ENCODE assay signal across 8 cellular contexts in genomic region chr2:241102239-241102803, GRCh38. TPM values are rescaled to one million over a fixed set of nuclear protein-coding genes. Genes with fewer than 3 reads are reported as not detected.
DNase-seq lines count a peak whose midpoint lies in the region; ATAC-seq, FAIRE-seq and TF ChIP-seq lines count a peak whose summit lies in the region.

Gene MTERF4 (minus strand): TSS chr2:241102287. CDS start chr2:241102273, 14 bp downstream.

- peak; percentile 97 for FAIRE-seq in GM12891 (lab: Jason Lieb, UNC)

- peak within 1 kb of the TSS; percentile 93 for H3K4me3 Mint-ChIP-seq in T-helper 1 cell treated with Interleukin-12 subunit alpha and Interleukin-12 subunit beta and Interleukin-4 antibody, amounts not matched to agents 30 μg/mL and 1 μg/mL, for 36 hours
- H3K4me3 Mint-ChIP-seq in progenitor cell of endocrine pancreas (ENCODE audit: low read depth), result peak within 1 kb of the TSS; percentile 87

- H3K36me3 ChIP-seq in upper lobe of right lung, result peaks cover 26% of the 10 kb centered on the region

- peak; percentile 94 for ATAC-seq in HG02678 (IDR thresholded peaks at IDR 0.05; ENCODE audit: unreplicated experiment)
- ATAC-seq in left cardiac atrium, result peak; percentile 99 to 100
- ATAC-seq in upper lobe of right lung, result peak; percentile 99

- peak within 1 kb of the TSS; percentile 88 for H3K4me3 ChIP-seq in upper lobe of right lung

- no peaks in the 10 kb centered on the region for H3K9me3 ChIP-seq in upper lobe of right lung

- H3K27me3 ChIP-seq in upper lobe of right lung, result no peaks in the 10 kb centered on the region

- H3K27ac Mint-ChIP-seq in T-helper 1 cell treated with Interleukin-12 subunit alpha and Interleukin-12 subunit beta and Interleukin-4 antibody, amounts not matched to agents 30 μg/mL and 1 μg/mL, for 36 hours, result peak within 1 kb of the TSS; percentile 97
- H3K27ac Mint-ChIP-seq in progenitor cell of endocrine pancreas, result peak within 1 kb of the TSS; percentile 99

- peaks cover 31% of the 10 kb centered on the region for H3K4me1 ChIP-seq in upper lobe of right lung

- intact Hi-C loops in left cardiac atrium (cut with DNase I) (loop anchor here in 1 of 2 donors (5.0 kb wide), 2 partner anchors 50 to 115 kb away; partner anchors contain the start of gene PPP1R7), upper lobe of right lung (cut with DNase I) (no loop called here)

- no peaks in the 10 kb centered on the region for H3K9me3 Mint-ChIP-seq in T-helper 1 cell treated with Interleukin-12 subunit alpha and Interleukin-12 subunit beta and Interleukin-4 antibody, amounts not matched to agents 30 μg/mL and 1 μg/mL, for 36 hours
- no peaks in the 10 kb centered on the region for H3K9me3 Mint-ChIP-seq in progenitor cell of endocrine pancreas (ENCODE audit: low read depth)

- DNase-seq in GM12891 (ENCODE audit: insufficient read length, low spot score) (peak; percentile 84), NCI-H1417 (lab: John Stamatoyannopoulos, UW) (peak; percentile 75 to 90 (median 79)), amniotic stem cell (lab: John Stamatoyannopoulos, UW) (peak; percentile 69), left cardiac atrium (peak; percentile 89), progenitor cell of endocrine pancreas (ENCODE audit: low spot score, unreplicated experiment) (peak; percentile 85), upper lobe of right lung (peak; percentile 95)

- peak within 1 kb of the TSS; percentile 96 for H3K27ac ChIP-seq in upper lobe of right lung

- peaks cover 34% of the 10 kb centered on the region for H3K4me1 Mint-ChIP-seq in T-helper 1 cell treated with Interleukin-12 subunit alpha and Interleukin-12 subunit beta and Interleukin-4 antibody, amounts not matched to agents 30 μg/mL and 1 μg/mL, for 36 hours (ENCODE audit: low read depth)
- H3K4me1 Mint-ChIP-seq in progenitor cell of endocrine pancreas (ENCODE audit: low read depth), result peaks cover 7% of the 10 kb centered on the region

- H3K27me3 Mint-ChIP-seq in T-helper 1 cell treated with Interleukin-12 subunit alpha and Interleukin-12 subunit beta and Interleukin-4 antibody, amounts not matched to agents 30 μg/mL and 1 μg/mL, for 36 hours (ENCODE audit: low read depth), result no peaks in the 10 kb centered on the region
- no peaks in the 10 kb centered on the region for H3K27me3 Mint-ChIP-seq in progenitor cell of endocrine pancreas

- peaks cover 19% of the 10 kb centered on the region for H3K36me3 Mint-ChIP-seq in T-helper 1 cell treated with Interleukin-12 subunit alpha and Interleukin-12 subunit beta and Interleukin-4 antibody, amounts not matched to agents 30 μg/mL and 1 μg/mL, for 36 hours (ENCODE audit: low read depth)
- H3K36me3 Mint-ChIP-seq in progenitor cell of endocrine pancreas (ENCODE audit: insufficient read depth), result peaks cover 11% of the 10 kb centered on the region

- no peak for TF ChIP-seq CTCF in progenitor cell of endocrine pancreas (IDR thresholded peaks at IDR 0.05; ENCODE audit: unreplicated experiment)
- TF ChIP-seq CTCF in upper lobe of right lung (IDR thresholded peaks at IDR 0.05), result no peak

- peak; percentile 86 for TF ChIP-seq POLR2A in GM12891 (IDR thresholded peaks at IDR 0.05; ENCODE audit: low read depth, low read length)

TF ChIP-seq in GM12891, 5 proteins besides CTCF, POLR2A, EP300 and RAD21:
- TF ChIP-seq PAX5 (IDR thresholded peaks at IDR 0.05; ENCODE audit: insufficient read depth, low read length, severe bottlenecking) (peak; percentile 81), SPI1 (IDR thresholded peaks at IDR 0.05; ENCODE audit: low read depth, low read length) (no peak), POU2F2 (IDR thresholded peaks at IDR 0.05; ENCODE audit: low read depth, low read length) (peak; percentile 88), TAF1 (IDR thresholded peaks at IDR 0.05; ENCODE audit: low read depth, low read length) (peak; percentile 96), POLR2AphosphoS5 (IDR thresholded peaks at IDR 0.05; ENCODE audit: low read depth, low read length) (peak; percentile 87)

RNA-seq across cellular contexts. Expression of gene MTERF4, which starts in this region (rescaled TPM):
- polyA plus RNA-seq in GM12891 (2012; ENCODE audit: low read depth, missing spikeins), result 43.3 TPM
- total RNA-seq in left cardiac atrium (10 to 100 TPM; 19.1 to 21.7 TPM), progenitor cell of endocrine pancreas (57.2 and 63.0 TPM in 2 replicates), upper lobe of right lung (34.6 TPM)

Comparison
In these comparisons a context has a peak if more than half of its experiments do, and no peak if none do; other contexts are left out.
1. Peak in every context shown above with its lines: DNase-seq, ATAC-seq, H3K4me3 ChIP-seq and H3K27ac ChIP-seq.